ENCODE assay signal across 1 cellular context in the genomic region with DNA sequence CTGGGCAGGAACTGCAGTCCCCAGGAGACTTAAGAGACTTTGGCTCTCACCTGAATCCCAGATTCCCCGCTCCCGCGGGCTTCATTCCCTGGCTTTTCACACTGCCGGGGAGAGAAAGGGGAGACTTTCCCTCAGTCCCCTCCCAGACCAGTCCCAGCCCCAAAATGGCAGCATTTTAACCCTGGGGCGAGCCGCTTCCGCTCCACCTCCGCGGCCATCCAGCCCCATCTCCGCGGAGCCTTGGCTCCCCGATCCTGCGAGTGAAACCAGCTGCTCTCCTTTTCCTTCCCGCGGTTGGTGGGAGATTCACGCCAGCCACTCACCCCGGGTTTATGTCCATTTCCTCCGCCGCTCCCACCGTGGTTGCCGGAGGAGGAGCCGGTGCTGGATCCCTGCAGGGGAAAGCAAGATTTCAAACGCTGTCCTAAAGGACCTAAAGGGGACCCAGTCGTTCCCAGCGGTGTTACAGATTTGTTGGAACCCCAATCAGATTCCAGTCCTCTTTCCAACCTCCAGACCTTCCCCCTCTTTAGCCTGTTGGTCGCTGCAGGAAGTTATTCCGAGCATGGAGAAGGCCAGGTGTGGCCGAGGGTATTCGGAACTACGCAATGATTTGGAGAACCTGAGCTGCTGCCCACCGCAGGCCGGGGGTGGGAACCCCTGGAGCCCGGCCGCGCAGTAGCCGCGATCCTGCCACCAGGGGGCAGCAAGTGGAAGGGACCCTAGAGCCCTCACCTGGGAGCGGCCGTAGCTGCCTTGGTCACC.
TF ChIP-seq lines count a peak whose summit lies in the region.

No MANE protein-coding gene starts in this region.

TF ChIP-seq in HEK293, 187 proteins besides CTCF, POLR2A, EP300 and RAD21 (continued from another document and continues in another):
- TF ChIP-seq, protein P1, sequence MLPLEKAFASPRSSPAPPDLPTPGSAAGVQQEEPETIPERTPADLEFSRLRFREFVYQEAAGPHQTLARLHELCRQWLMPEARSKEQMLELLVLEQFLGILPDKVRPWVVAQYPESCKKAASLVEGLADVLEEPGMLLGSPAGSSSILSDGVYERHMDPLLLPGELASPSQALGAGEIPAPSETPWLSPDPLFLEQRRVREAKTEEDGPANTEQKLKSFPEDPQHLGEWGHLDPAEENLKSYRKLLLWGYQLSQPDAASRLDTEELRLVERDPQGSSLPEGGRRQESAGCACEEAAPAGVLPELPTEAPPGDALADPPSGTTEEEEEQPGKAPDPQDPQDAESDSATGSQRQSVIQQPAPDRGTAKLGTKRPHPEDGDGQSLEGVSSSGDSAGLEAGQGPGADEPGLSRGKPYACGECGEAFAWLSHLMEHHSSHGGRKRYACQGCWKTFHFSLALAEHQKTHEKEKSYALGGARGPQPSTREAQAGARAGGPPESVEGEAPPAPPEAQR (tag by site-specific recombination; IDR thresholded peaks at IDR 0.05), result peak; percentile 11; the same call in 1 of the 2 replicates
- TF ChIP-seq, protein P2, sequence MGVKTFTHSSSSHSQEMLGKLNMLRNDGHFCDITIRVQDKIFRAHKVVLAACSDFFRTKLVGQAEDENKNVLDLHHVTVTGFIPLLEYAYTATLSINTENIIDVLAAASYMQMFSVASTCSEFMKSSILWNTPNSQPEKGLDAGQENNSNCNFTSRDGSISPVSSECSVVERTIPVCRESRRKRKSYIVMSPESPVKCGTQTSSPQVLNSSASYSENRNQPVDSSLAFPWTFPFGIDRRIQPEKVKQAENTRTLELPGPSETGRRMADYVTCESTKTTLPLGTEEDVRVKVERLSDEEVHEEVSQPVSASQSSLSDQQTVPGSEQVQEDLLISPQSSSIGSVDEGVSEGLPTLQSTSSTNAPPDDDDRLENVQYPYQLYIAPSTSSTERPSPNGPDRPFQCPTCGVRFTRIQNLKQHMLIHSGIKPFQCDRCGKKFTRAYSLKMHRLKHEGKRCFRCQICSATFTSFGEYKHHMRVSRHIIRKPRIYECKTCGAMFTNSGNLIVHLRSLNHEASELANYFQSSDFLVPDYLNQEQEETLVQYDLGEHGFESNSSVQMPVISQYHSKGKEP (tag by site-specific recombination; IDR thresholded peaks at IDR 0.05), result no peak; the same call in 1 of the 2 replicates
- TF ChIP-seq SP3 (tag by site-specific recombination; IDR thresholded peaks at IDR 0.05), result peak; percentile 80
- TF ChIP-seq, protein P3, sequence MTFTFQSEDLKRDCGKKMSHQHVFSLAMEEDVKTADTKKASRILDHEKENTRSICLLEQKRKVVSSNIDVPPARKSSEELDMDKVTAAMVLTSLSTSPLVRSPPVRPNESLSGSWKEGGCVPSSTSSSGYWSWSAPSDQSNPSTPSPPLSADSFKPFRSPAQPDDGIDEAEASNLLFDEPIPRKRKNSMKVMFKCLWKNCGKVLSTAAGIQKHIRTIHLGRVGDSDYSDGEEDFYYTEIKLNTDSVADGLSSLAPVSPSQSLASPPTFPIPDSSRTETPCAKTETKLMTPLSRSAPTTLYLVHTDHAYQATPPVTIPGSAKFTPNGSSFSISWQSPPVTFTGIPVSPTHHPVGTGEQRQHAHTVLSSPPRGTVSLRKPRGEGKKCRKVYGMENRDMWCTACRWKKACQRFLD (tag by site-specific recombination; IDR thresholded peaks at IDR 0.05), result no peak
- TF ChIP-seq ZNF138 (tag by site-specific recombination; IDR thresholded peaks at IDR 0.05; ENCODE audit: borderline replicate concordance), result no peak
- TF ChIP-seq, protein P4, sequence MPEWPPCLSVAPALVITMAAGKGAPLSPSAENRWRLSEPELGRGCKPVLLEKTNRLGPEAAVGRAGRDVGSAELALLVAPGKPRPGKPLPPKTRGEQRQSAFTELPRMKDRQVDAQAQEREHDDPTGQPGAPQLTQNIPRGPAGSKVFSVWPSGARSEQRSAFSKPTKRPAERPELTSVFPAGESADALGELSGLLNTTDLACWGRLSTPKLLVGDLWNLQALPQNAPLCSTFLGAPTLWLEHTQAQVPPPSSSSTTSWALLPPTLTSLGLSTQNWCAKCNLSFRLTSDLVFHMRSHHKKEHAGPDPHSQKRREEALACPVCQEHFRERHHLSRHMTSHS (tag by site-specific recombination; IDR thresholded peaks at IDR 0.05), result no peak
- TF ChIP-seq ZNF555 (tag by site-specific recombination; conservative IDR thresholded peaks at IDR 0.05), result no peak
- TF ChIP-seq ZNF561 (tag by site-specific recombination; IDR thresholded peaks at IDR 0.05; ENCODE audit: borderline replicate concordance), result peak; percentile 96
- TF ChIP-seq ZFP3 (tag by site-specific recombination; IDR thresholded peaks at IDR 0.05; ENCODE audit: low read depth), result no peak
- TF ChIP-seq YY1 (tag by site-specific recombination; IDR thresholded peaks at IDR 0.05), result peak; percentile 91
- TF ChIP-seq, protein P5, sequence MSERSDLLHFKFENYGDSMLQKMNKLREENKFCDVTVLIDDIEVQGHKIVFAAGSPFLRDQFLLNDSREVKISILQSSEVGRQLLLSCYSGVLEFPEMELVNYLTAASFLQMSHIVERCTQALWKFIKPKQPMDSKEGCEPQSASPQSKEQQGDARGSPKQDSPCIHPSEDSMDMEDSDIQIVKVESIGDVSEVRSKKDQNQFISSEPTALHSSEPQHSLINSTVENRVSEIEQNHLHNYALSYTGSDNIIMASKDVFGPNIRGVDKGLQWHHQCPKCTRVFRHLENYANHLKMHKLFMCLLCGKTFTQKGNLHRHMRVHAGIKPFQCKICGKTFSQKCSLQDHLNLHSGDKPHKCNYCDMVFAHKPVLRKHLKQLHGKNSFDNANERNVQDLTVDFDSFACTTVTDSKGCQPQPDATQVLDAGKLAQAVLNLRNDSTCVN (tag by site-specific recombination; optimal IDR thresholded peaks at IDR 0.05), result peak; percentile 45
- TF ChIP-seq, protein P6, sequence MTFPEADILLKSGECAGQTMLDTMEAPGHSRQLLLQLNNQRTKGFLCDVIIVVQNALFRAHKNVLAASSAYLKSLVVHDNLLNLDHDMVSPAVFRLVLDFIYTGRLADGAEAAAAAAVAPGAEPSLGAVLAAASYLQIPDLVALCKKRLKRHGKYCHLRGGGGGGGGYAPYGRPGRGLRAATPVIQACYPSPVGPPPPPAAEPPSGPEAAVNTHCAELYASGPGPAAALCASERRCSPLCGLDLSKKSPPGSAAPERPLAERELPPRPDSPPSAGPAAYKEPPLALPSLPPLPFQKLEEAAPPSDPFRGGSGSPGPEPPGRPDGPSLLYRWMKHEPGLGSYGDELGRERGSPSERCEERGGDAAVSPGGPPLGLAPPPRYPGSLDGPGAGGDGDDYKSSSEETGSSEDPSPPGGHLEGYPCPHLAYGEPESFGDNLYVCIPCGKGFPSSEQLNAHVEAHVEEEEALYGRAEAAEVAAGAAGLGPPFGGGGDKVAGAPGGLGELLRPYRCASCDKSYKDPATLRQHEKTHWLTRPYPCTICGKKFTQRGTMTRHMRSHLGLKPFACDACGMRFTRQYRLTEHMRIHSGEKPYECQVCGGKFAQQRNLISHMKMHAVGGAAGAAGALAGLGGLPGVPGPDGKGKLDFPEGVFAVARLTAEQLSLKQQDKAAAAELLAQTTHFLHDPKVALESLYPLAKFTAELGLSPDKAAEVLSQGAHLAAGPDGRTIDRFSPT (tag by site-specific recombination; IDR thresholded peaks at IDR 0.05), result peak; percentile 73; the same call in 1 of the 2 replicates
- TF ChIP-seq ZNF221 (tag by site-specific recombination; IDR thresholded peaks at IDR 0.05; ENCODE audit: borderline replicate concordance), result peak; percentile 62; the same call in 1 of the 2 replicates
- TF ChIP-seq ZNF776 (tag by site-specific recombination; IDR thresholded peaks at IDR 0.05; ENCODE audit: borderline replicate concordance), result no peak
- peak; percentile 31; the same call in 1 of the 2 replicates for TF ChIP-seq FEZF1 (tag by site-specific recombination; IDR thresholded peaks at IDR 0.05)
- TF ChIP-seq, protein P7, sequence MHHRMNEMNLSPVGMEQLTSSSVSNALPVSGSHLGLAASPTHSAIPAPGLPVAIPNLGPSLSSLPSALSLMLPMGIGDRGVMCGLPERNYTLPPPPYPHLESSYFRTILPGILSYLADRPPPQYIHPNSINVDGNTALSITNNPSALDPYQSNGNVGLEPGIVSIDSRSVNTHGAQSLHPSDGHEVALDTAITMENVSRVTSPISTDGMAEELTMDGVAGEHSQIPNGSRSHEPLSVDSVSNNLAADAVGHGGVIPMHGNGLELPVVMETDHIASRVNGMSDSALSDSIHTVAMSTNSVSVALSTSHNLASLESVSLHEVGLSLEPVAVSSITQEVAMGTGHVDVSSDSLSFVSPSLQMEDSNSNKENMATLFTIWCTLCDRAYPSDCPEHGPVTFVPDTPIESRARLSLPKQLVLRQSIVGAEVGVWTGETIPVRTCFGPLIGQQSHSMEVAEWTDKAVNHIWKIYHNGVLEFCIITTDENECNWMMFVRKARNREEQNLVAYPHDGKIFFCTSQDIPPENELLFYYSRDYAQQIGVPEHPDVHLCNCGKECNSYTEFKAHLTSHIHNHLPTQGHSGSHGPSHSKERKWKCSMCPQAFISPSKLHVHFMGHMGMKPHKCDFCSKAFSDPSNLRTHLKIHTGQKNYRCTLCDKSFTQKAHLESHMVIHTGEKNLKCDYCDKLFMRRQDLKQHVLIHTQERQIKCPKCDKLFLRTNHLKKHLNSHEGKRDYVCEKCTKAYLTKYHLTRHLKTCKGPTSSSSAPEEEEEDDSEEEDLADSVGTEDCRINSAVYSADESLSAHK (tag by site-specific recombination; IDR thresholded peaks at IDR 0.05), result peak; percentile 56; the same call in 1 of the 2 replicates
- TF ChIP-seq KLF7 (tag by site-specific recombination; IDR thresholded peaks at IDR 0.05; ENCODE audit: borderline replicate concordance), result peak; percentile 75
- peak; percentile 81 for TF ChIP-seq ZNF223 (tag by site-specific recombination; IDR thresholded peaks at IDR 0.05)
- peak; percentile 52 for TF ChIP-seq KLF9 (tag by site-specific recombination; IDR thresholded peaks at IDR 0.05; ENCODE audit: low read depth)
- TF ChIP-seq KLF16 (tag by site-specific recombination; IDR thresholded peaks at IDR 0.05), result peak; percentile 78
- TF ChIP-seq ZNF792 (tag by site-specific recombination; IDR thresholded peaks at IDR 0.05), result 0 out of 2 replicates have a peak, but pooled peaks have one; percentile 8
- TF ChIP-seq HOXA7 (CRISPR knock-in tag; IDR thresholded peaks at IDR 0.05; ENCODE audit: borderline replicate concordance), result no peak
- TF ChIP-seq, protein P8, sequence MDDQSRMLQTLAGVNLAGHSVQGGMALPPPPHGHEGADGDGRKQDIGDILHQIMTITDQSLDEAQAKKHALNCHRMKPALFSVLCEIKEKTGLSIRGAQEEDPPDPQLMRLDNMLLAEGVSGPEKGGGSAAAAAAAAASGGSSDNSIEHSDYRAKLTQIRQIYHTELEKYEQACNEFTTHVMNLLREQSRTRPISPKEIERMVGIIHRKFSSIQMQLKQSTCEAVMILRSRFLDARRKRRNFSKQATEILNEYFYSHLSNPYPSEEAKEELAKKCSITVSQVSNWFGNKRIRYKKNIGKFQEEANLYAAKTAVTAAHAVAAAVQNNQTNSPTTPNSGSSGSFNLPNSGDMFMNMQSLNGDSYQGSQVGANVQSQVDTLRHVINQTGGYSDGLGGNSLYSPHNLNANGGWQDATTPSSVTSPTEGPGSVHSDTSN (CRISPR knock-in tag; IDR thresholded peaks at IDR 0.05), result no peak
- peak; percentile 90 for TF ChIP-seq ZBTB48 (tag by site-specific recombination; IDR thresholded peaks at IDR 0.05)
- TF ChIP-seq, protein P9, sequence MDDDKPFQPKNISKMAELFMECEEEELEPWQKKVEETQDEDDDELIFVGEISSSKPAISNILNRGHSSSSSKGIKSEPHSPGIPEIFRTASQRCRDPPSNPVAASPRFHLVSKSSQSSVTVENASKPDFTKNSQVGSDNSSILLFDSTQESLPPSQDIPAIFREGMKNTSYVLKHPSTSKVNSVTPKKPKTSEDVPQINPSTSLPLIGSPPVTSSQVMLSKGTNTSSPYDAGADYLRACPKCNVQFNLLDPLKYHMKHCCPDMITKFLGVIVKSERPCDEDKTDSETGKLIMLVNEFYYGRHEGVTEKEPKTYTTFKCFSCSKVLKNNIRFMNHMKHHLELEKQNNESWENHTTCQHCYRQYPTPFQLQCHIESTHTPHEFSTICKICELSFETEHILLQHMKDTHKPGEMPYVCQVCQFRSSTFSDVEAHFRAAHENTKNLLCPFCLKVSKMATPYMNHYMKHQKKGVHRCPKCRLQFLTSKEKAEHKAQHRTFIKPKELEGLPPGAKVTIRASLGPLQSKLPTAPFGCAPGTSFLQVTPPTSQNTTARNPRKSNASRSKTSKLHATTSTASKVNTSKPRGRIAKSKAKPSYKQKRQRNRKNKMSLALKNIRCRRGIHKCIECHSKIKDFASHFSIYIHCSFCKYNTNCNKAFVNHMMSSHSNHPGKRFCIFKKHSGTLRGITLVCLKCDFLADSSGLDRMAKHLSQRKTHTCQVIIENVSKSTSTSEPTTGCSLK (tag by site-specific recombination; IDR thresholded peaks at IDR 0.05), result no peak
- no peak; the same call in 1 of the 2 replicates for TF ChIP-seq REPIN1 (tag by site-specific recombination; IDR thresholded peaks at IDR 0.05; ENCODE audit: low read depth)
- TF ChIP-seq, protein P10, sequence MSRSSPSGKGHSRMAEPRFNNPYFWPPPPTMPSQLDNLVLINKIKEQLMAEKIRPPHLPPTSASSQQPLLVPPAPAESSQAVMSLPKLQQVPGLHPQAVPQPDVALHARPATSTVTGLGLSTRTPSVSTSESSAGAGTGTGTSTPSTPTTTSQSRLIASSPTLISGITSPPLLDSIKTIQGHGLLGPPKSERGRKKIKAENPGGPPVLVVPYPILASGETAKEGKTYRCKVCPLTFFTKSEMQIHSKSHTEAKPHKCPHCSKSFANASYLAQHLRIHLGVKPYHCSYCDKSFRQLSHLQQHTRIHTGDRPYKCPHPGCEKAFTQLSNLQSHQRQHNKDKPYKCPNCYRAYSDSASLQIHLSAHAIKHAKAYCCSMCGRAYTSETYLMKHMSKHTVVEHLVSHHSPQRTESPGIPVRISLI (tag by site-specific recombination; IDR thresholded peaks at IDR 0.05), result no peak
- peak; percentile 99 for TF ChIP-seq PRDM1 (tag by site-specific recombination; IDR thresholded peaks at IDR 0.05)
- TF ChIP-seq, protein P11, sequence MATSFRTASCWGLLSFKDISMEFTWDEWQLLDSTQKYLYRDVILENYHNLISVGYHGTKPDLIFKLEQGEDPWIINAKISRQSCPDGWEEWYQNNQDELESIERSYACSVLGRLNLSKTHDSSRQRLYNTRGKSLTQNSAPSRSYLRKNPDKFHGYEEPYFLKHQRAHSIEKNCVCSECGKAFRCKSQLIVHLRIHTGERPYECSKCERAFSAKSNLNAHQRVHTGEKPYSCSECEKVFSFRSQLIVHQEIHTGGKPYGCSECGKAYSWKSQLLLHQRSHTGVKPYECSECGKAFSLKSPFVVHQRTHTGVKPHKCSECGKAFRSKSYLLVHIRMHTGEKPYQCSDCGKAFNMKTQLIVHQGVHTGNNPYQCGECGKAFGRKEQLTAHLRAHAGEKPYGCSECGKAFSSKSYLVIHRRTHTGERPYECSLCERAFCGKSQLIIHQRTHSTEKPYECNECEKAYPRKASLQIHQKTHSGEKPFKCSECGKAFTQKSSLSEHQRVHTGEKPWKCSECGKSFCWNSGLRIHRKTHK (tag by site-specific recombination; IDR thresholded peaks at IDR 0.05), result no peak
- peak; percentile 49; the same call in 1 of the 2 replicates for TF ChIP-seq ZNF423 (tag by site-specific recombination; IDR thresholded peaks at IDR 0.05)
- no peak for TF ChIP-seq ZNF292 (tag by site-specific recombination; IDR thresholded peaks at IDR 0.05; ENCODE audit: borderline replicate concordance, low read depth)
- no peak for TF ChIP-seq ZNF585B (tag by site-specific recombination; IDR thresholded peaks at IDR 0.05)
- TF ChIP-seq ZNF529 (tag by site-specific recombination; IDR thresholded peaks at IDR 0.05; ENCODE audit: insufficient replicate concordance), result no peak
- no peak for TF ChIP-seq ZNF830 (tag by site-specific recombination; IDR thresholded peaks at IDR 0.05; ENCODE audit: low read depth)
- TF ChIP-seq ZNF324 (tag by site-specific recombination; IDR thresholded peaks at IDR 0.05), result peak; percentile 90
- TF ChIP-seq ZNF416 (tag by site-specific recombination; IDR thresholded peaks at IDR 0.05), result peak; percentile 60; the same call in 1 of the 2 replicates
- no peak for TF ChIP-seq ZNF202 (tag by site-specific recombination; IDR thresholded peaks at IDR 0.05; ENCODE audit: borderline replicate concordance)
- TF ChIP-seq GLI4 (tag by site-specific recombination; IDR thresholded peaks at IDR 0.05), result no peak
- TF ChIP-seq GFI1B (tag by site-specific recombination; IDR thresholded peaks at IDR 0.05), result peak; percentile 59; the same call in 1 of the 2 replicates
